Comparison of ENCODE assay signal across 9 cellular contexts in genomic region chr17:64028874-64029464, GRCh38. TPM values are rescaled to one million over a fixed set of nuclear protein-coding genes. Genes with fewer than 3 reads are reported as not detected.
DNase-seq lines count a peak whose midpoint lies in the region; ATAC-seq and TF ChIP-seq lines count a peak whose summit lies in the region.
"Had no signal": no experiment of that assay in that cellular context is flagged by ENCODE, and none has a peak within 500 bp of the region (broad histone marks: within the 10 kb centered on the region; RNA-seq: fewer than 3 reads in every experiment).

No MANE protein-coding gene starts in this region.

- H3K4me1 ChIP-seq in Loucy (ENCODE audit: insufficient read depth, low read length, poor library complexity, severe bottlenecking) (peaks cover 29% of the 10 kb centered on the region), left ventricle myocardium inferior (peaks cover 15% of the 10 kb centered on the region)

- no peak overlapping the region for H3K27ac Mint-ChIP-seq in activated naive CD4-positive, alpha-beta T cell treated with anti-CD3 and anti-CD28 coated beads, Interleukin-2, amount 50 U/mL, for 72 hours
- H3K27ac Mint-ChIP-seq: activated naive CD4-positive, alpha-beta T cell treated with anti-CD3 and anti-CD28 coated beads, Interleukin-2, amount 50 U/mL, for 24 hours had no signal

- no peak overlapping the region for H3K9ac ChIP-seq in Loucy (ENCODE audit: low read depth, low read length, poor library complexity, severe bottlenecking)

- H3K9me3 Mint-ChIP-seq in activated naive CD4-positive, alpha-beta T cell treated with anti-CD3 and anti-CD28 coated beads, Interleukin-2, amount 50 U/mL, for 72 hours = no peaks in the 10 kb centered on the region
- H3K9me3 Mint-ChIP-seq: activated naive CD4-positive, alpha-beta T cell treated with anti-CD3 and anti-CD28 coated beads, Interleukin-2, amount 50 U/mL, for 24 hours had no signal

- no peak overlapping the region for H3K4me2 ChIP-seq in Loucy (ENCODE audit: low read depth, low read length, poor library complexity, severe bottlenecking)

- H3K79me2 ChIP-seq in Loucy (ENCODE audit: insufficient read depth, low read length) = peaks cover 18% of the 10 kb centered on the region; the same call in 1 of the 2 replicates

- no peaks in the 10 kb centered on the region for H3K27me3 ChIP-seq in Loucy (ENCODE audit: insufficient read depth, low read length, poor library complexity, severe bottlenecking)
- H3K27me3 ChIP-seq in left ventricle myocardium inferior (ENCODE audit: low read depth) = no peaks in the 10 kb centered on the region

- H3K9me2 ChIP-seq in Loucy (replicated peaks; ENCODE audit: low read depth, low read length) = no peaks in the 10 kb centered on the region

- peaks cover 0 to 4% of the 10 kb centered on the region in 2 donors for H3K36me3 Mint-ChIP-seq in activated naive CD4-positive, alpha-beta T cell treated with anti-CD3 and anti-CD28 coated beads, Interleukin-2, amount 50 U/mL, for 72 hours
- H3K36me3 Mint-ChIP-seq: activated naive CD4-positive, alpha-beta T cell treated with anti-CD3 and anti-CD28 coated beads, Interleukin-2, amount 50 U/mL, for 24 hours had no signal

- H3K4me3 ChIP-seq in Loucy (ENCODE audit: low read length, poor library complexity, severe bottlenecking) (no peak overlapping the region), left ventricle myocardium inferior (no peak overlapping the region), skeletal muscle cell (ENCODE audit: low read depth, low read length) (no peak overlapping the region)

- no peak overlapping the region for H3K27ac ChIP-seq in left ventricle myocardium inferior (replicated peaks)

- peak; percentile 22 to 43 for ATAC-seq in activated naive CD4-positive, alpha-beta T cell treated with anti-CD3 and anti-CD28 coated beads, Interleukin-2, amount 50 U/mL, for 72 hours
- no peak for ATAC-seq in HG02623 (IDR thresholded peaks at IDR 0.05; ENCODE audit: unreplicated experiment)

- intact Hi-C loops in left ventricle myocardium inferior (cut with micrococcal nuclease) = loop anchor here (5.0 to 10.0 kb wide), 2 partner anchors 103 to 114 kb away; partner anchors contain the start of genes CSHL1, ERN1 and GH1

- peak; percentile 85 for DNase-seq in GM03348 (ENCODE audit: low spot score)
- DNase-seq in SKM-1 (lab: John Stamatoyannopoulos, UW; ENCODE audit: unreplicated experiment) = peak; percentile 32
- DNase-seq in activated naive CD4-positive, alpha-beta T cell treated with anti-CD3 and anti-CD28 coated beads, Interleukin-2, amount 50 U/mL, for 72 hours (ENCODE audit: low spot score in 2 of 2) = peak; percentile 68 to 74
- peak; percentile 42 for DNase-seq in left ventricle myocardium inferior
- peak; percentile 20 for DNase-seq in skeletal muscle cell (ENCODE audit: low read depth)
- DNase-seq in 8988T = no peak

- peak; percentile 70 for TF ChIP-seq CTCF in Loucy (conservative IDR thresholded peaks at IDR 0.05; ENCODE audit: low read length)
- TF ChIP-seq CTCF in left ventricle myocardium inferior (IDR thresholded peaks at IDR 0.05; ENCODE audit: borderline replicate concordance) = peak; percentile 86

- H3K36me3 ChIP-seq in Loucy (ENCODE audit: insufficient read depth, low read length) (no peaks in the 10 kb centered on the region), left ventricle myocardium inferior (no peaks in the 10 kb centered on the region)

- no peak overlapping the region for H2AFZ ChIP-seq in Loucy (ENCODE audit: low read length)

- H4K20me1 ChIP-seq in Loucy (ENCODE audit: insufficient read depth, low read length, poor library complexity, severe bottlenecking) = no peaks in the 10 kb centered on the region

- H3F3A ChIP-seq in Loucy (ENCODE audit: low read depth) = peaks cover 4% of the 10 kb centered on the region; the same call in 1 of the 2 replicates

- no peaks in the 10 kb centered on the region for H3K9me3 ChIP-seq in Loucy (ENCODE audit: insufficient read depth, low read depth, low read length)
- H3K9me3 ChIP-seq in left ventricle myocardium inferior (replicated peaks) = no peaks in the 10 kb centered on the region

RNA-seq across cellular contexts. Expression of gene ICAM2, which starts 8.5 kb away (rescaled TPM):
- total RNA-seq in activated naive CD4-positive, alpha-beta T cell treated with anti-CD3 and anti-CD28 coated beads, Interleukin-2, amount 50 U/mL, for 72 hours = 10 to 100 TPM; 21.9 to 45.2 TPM
- 28.2 TPM for total RNA-seq in left ventricle myocardium inferior

RNA-seq across cellular contexts. Expression of gene PRR29, which starts 30.8 kb away (rescaled TPM):
- 1 to 10 TPM in 1 of 2 donors, under 1 TPM in 1; 0.86 to 1.8 TPM for total RNA-seq in activated naive CD4-positive, alpha-beta T cell treated with anti-CD3 and anti-CD28 coated beads, Interleukin-2, amount 50 U/mL, for 72 hours
- not detected for total RNA-seq in left ventricle myocardium inferior

RNA-seq across cellular contexts. Expression of gene SCN4A, which starts 56.3 kb away (rescaled TPM):
- total RNA-seq in activated naive CD4-positive, alpha-beta T cell treated with anti-CD3 and anti-CD28 coated beads, Interleukin-2, amount 50 U/mL, for 72 hours = under 1 TPM in 1 of 2 donors, not detected in 1; 0.10 TPM
- 1.2 TPM for total RNA-seq in left ventricle myocardium inferior
